ENCODE assay signal across 9 cellular contexts in the genomic region with DNA sequence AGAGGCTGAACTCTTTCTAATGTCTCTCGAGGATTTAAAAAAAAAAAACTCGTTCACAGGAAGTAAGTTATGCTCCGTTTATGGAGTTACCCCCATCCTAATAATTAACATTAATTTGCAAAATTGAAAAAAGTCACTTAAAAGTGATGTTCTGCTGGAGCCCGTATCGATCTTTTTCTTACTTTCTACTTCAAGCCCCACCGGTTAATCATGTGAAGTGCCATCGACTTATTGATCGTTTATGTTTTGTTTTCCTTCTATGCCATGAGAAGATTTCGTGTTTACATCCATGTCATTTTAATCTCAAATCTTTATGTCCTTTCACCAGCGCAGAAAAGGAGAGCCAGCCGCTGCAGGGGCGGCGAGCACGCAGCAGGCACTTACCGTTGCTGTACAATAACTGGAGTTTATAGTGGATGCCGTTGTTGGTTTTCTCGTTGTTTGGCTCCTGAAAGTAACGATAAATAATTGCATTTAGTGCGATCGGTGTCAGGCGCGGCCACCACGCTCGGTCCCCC. TPM values are rescaled to one million over a fixed set of nuclear protein-coding genes. Genes with fewer than 3 reads are reported as not detected.
DNase-seq lines count a peak whose midpoint lies in the region; ATAC-seq, FAIRE-seq and TF ChIP-seq lines count a peak whose summit lies in the region.
"Had no signal": no experiment of that assay in that cellular context is flagged by ENCODE, and none has a peak within 500 bp of the region (broad histone marks: within the 10 kb centered on the region; RNA-seq: fewer than 3 reads in every experiment).

No MANE protein-coding gene starts in this region.

- WGBS in small intestine, 3 donors, result 7 to 14% (median 8%) methylated on average over 24 of the region's 24 CpGs

- H3K27ac ChIP-seq in iPS-18a (ENCODE audit: low read length), result no peak overlapping the region
- no peak overlapping the region for H3K27ac ChIP-seq in small intestine (ENCODE audit: low read depth in 1 of 2, low read length in 1 of 2)

- H3K36me3 ChIP-seq in HAP-1 (replicated peaks), result peaks cover 6% of the 10 kb centered on the region
- no peaks in the 10 kb centered on the region for H3K36me3 ChIP-seq in iPS-18a (ENCODE audit: control insufficient read depth, low read depth, low read length)
- H3K36me3 ChIP-seq in small intestine (ENCODE audit: control insufficient read depth in 2 of 2, insufficient read depth in 2 of 2, low read length in 2 of 2), result no peaks in the 10 kb centered on the region

- H3K36me3 Mint-ChIP-seq in activated T-cell treated with anti-CD3 and anti-CD28 coated beads, Interleukin-2, amount 50 U/mL, for 72 hours (ENCODE audit: insufficient read depth in 2 of 2), result peaks cover 2 to 3% of the 10 kb centered on the region in 2 donors

- ATAC-seq in activated T-cell treated with anti-CD3 and anti-CD28 coated beads, Interleukin-2, amount 50 U/mL, for 72 hours (replicated peaks in 1 of 2), result no peak

- no peak overlapping the region for H3K9ac ChIP-seq in iPS-18a (ENCODE audit: low read length)

- H3K4me3 ChIP-seq in HAP-1 (peak overlapping the region; percentile 49), iPS-18a (ENCODE audit: low read length) (peak overlapping the region; percentile 59), small intestine (ENCODE audit: low read depth in 1 of 2, low read length in 2 of 2) (peak overlapping the region; percentile 36 to 43)

- intact Hi-C loops in posterior vena cava (cut with DNase I), result loop anchor here in 1 of 2 donors (10.0 kb wide), 1 partner anchor 498 kb away; a partner anchor contains a TSS

- in situ Hi-C loops in HAP-1 (cut with MboI; ENCODE audit: low sequenced_read_pairs), result loop anchor here (5.0 to 25.0 kb wide), 5 partner anchors 115 to 1825 kb away; a partner anchor contains a TSS
- in situ Hi-C loops in GM13977 (cut with MboI; ENCODE audit: low pct_unique_long_range_greater_than_20kb, low sequenced_read_pairs, unreplicated experiment), result no loop called here

- no peak for DNase-seq in HAP-1 (ENCODE audit: low spot score in 2 of 2)
- no peak for DNase-seq in activated T-cell treated with anti-CD3 and anti-CD28 coated beads, Interleukin-2, amount 50 U/mL, for 72 hours
- DNase-seq in small intestine, result no peak
- no peak for DNase-seq in posterior vena cava (ENCODE audit: low spot score)
- no peak for DNase-seq in Ammon's horn (ENCODE audit: low spot score)
- no peak for DNase-seq in GM13977 (ENCODE audit: low spot score)
- DNase-seq in kidney tubule cell (ENCODE audit: low spot score), result no peak
- DNase-seq: testis had no signal

- peaks cover 61% of the 10 kb centered on the region for H3K27me3 Mint-ChIP-seq in activated T-cell treated with anti-CD3 and anti-CD28 coated beads, Interleukin-2, amount 50 U/mL, for 72 hours (ENCODE audit: low read depth)

- no peak overlapping the region for H3K27ac Mint-ChIP-seq in activated T-cell treated with anti-CD3 and anti-CD28 coated beads, Interleukin-2, amount 50 U/mL, for 72 hours

- no peaks in the 10 kb centered on the region for H3K9me3 Mint-ChIP-seq in activated T-cell treated with anti-CD3 and anti-CD28 coated beads, Interleukin-2, amount 50 U/mL, for 72 hours

- H3K27me3 ChIP-seq in HAP-1 (ENCODE audit: low read depth), result no peaks in the 10 kb centered on the region
- peaks cover 98% of the 10 kb centered on the region for H3K27me3 ChIP-seq in iPS-18a (ENCODE audit: control insufficient read depth, insufficient read depth, low read length)
- peaks cover 26 to 65% of the 10 kb centered on the region in 2 donors for H3K27me3 ChIP-seq in small intestine (ENCODE audit: control insufficient read depth in 2 of 2, insufficient read depth in 2 of 2, low read length in 2 of 2)

- FAIRE-seq in small intestine (lab: Jason Lieb, UNC), result no peak

- peaks cover 20% of the 10 kb centered on the region for H3K4me1 Mint-ChIP-seq in activated T-cell treated with anti-CD3 and anti-CD28 coated beads, Interleukin-2, amount 50 U/mL, for 72 hours (ENCODE audit: low read depth)

- no peak for TF ChIP-seq CTCF in GM13977 (IDR thresholded peaks at IDR 0.05; ENCODE audit: extremely low read depth, insufficient read depth, missing control alignments)

- no peaks in the 10 kb centered on the region for H3K9me3 ChIP-seq in HAP-1
- H3K9me3 ChIP-seq in iPS-18a (ENCODE audit: control insufficient read depth, low read depth, low read length), result no peaks in the 10 kb centered on the region
- H3K9me3 ChIP-seq in small intestine (ENCODE audit: control insufficient read depth, low read depth), result no peaks in the 10 kb centered on the region
- H3K9me3 ChIP-seq: testis had no signal

- peak overlapping the region; percentile 68 to 84 for H3K4me3 Mint-ChIP-seq in activated T-cell treated with anti-CD3 and anti-CD28 coated beads, Interleukin-2, amount 50 U/mL, for 72 hours

- H3K4me1 ChIP-seq in HAP-1, result peaks cover 35% of the 10 kb centered on the region
- H3K4me1 ChIP-seq in iPS-18a (ENCODE audit: control insufficient read depth, low read depth, low read length), result peaks cover 30% of the 10 kb centered on the region
- H3K4me1 ChIP-seq in small intestine (ENCODE audit: control insufficient read depth in 2 of 2, insufficient read depth in 1 of 2, low read depth in 1 of 2, low read length in 1 of 2), result no peaks in the 10 kb centered on the region
- H3K4me1 ChIP-seq: testis had no signal

RNA-seq across cellular contexts. Expression of a gene that starts 1.5 kb away (rescaled TPM):
- not detected for total RNA-seq in activated T-cell treated with anti-CD3 and anti-CD28 coated beads, Interleukin-2, amount 50 U/mL, for 72 hours
- 1 to 10 TPM in 1 of 3 donors, not detected in 2; 1.9 TPM for polyA plus RNA-seq in small intestine
- 1 to 10 TPM; 8.7 to 9.1 TPM for total RNA-seq in posterior vena cava

Comparison
In these comparisons a context has a peak if more than half of its experiments do, and no peak if none do; other contexts are left out.
1. RNA of a gene that starts 1.5 kb away (total RNA-seq): 8.7 to 9.1 TPM in posterior vena cava; not detected in activated T-cell treated with anti-CD3 and anti-CD28 coated beads, Interleukin-2, amount 50 U/mL, for 72 hours; every median in the first group is over 4 times any median in the second.
2. Peak in every context shown above with its lines, with median percentiles within 50 percentile points of each other: H3K4me3 ChIP-seq.